Comparison of ENCODE assay signal across 10 cellular contexts in genomic region chr9:134069536-134070399, GRCh38. TPM values are rescaled to one million over a fixed set of nuclear protein-coding genes. Genes with fewer than 3 reads are reported as not detected.
DNase-seq lines count a peak whose midpoint lies in the region; ATAC-seq, FAIRE-seq and TF ChIP-seq lines count a peak whose summit lies in the region.
"Had no signal": no experiment of that assay in that cellular context is flagged by ENCODE, and none has a peak within 500 bp of the region (broad histone marks: within the 10 kb centered on the region; RNA-seq: fewer than 3 reads in every experiment).

No MANE protein-coding gene starts in this region.

- H3K27me3 ChIP-seq in H9 (ENCODE audit: insufficient read depth, low read length) = no peaks in the 10 kb centered on the region; the same call in 1 of the 2 replicates
- no peaks in the 10 kb centered on the region for H3K27me3 ChIP-seq in pancreas
- no peaks in the 10 kb centered on the region for H3K27me3 ChIP-seq in esophagus muscularis mucosa
- H3K27me3 ChIP-seq in thyroid gland = no peaks in the 10 kb centered on the region

- no peaks in the 10 kb centered on the region for H4K20me1 ChIP-seq in H9 (ENCODE audit: control insufficient read depth, insufficient read depth, insufficient read length)

- peak; percentile 40 for DNase-seq in activated CD8-positive, alpha-beta memory T cell treated with anti-CD3 and anti-CD28 coated beads, Interleukin-2, amount 10 ng/mL, durations not matched to agents 7 days and 5 days
- no peak for DNase-seq in activated CD8-positive, alpha-beta memory T cell treated with anti-CD3 and anti-CD28 coated beads, Interleukin-2, amount 50 U/mL, for 48 hours
- peak; percentile 20 for DNase-seq in H9
- DNase-seq in central memory CD8-positive, alpha-beta T cell (ENCODE audit: low spot score in 2 of 2) = no peak
- DNase-seq in pancreas = peak in 4 of 6 donors; percentile 18 to 50 (median 26)
- DNase-seq in T-helper 9 cell = no peak
- DNase-seq in esophagus muscularis mucosa (ENCODE audit: extremely low spot score) = no peak
- no peak for DNase-seq in thyroid gland

- no peak overlapping the region for H3K18ac ChIP-seq in H9 (ENCODE audit: insufficient read length, low read depth, low read length)

- H3K36me3 Mint-ChIP-seq in activated CD8-positive, alpha-beta memory T cell treated with anti-CD3 and anti-CD28 coated beads, Interleukin-2, amount 10 ng/mL, durations not matched to agents 7 days and 5 days = no peaks in the 10 kb centered on the region
- H3K36me3 Mint-ChIP-seq in H9 (ENCODE audit: insufficient read depth in 1 of 3, low read depth in 3 of 3) = peaks cover 2 to 12% (median 4%) of the 10 kb centered on the region in 3 experiments
- peaks cover 14% of the 10 kb centered on the region for H3K36me3 Mint-ChIP-seq in central memory CD8-positive, alpha-beta T cell (ENCODE audit: insufficient read depth)

- H3K23me2 ChIP-seq in H9 (ENCODE audit: insufficient read length, low read depth, low read length, poor library complexity, severe bottlenecking) = peaks cover 13% of the 10 kb centered on the region

- no peak overlapping the region for H2AK5ac ChIP-seq in H9 (ENCODE audit: insufficient read length, low read length)

- H3K27ac ChIP-seq in H9 (ENCODE audit: insufficient read length, low read depth, low read length) = no peak overlapping the region
- H3K27ac ChIP-seq in pancreas = no peak overlapping the region
- H3K27ac ChIP-seq in esophagus muscularis mucosa (replicated peaks in 1 of 4) = no peak overlapping the region
- H3K27ac ChIP-seq in thyroid gland = no peak overlapping the region

- no peak overlapping the region for H3K27ac Mint-ChIP-seq in activated CD8-positive, alpha-beta memory T cell treated with anti-CD3 and anti-CD28 coated beads, Interleukin-2, amount 10 ng/mL, durations not matched to agents 7 days and 5 days
- H3K27ac Mint-ChIP-seq in H9 = no peak overlapping the region
- no peak overlapping the region for H3K27ac Mint-ChIP-seq in central memory CD8-positive, alpha-beta T cell (ENCODE audit: low read depth)

- no peak overlapping the region for H4K91ac ChIP-seq in H9 (ENCODE audit: insufficient read length, low read depth, low read length)

- peak overlapping the region; percentile 23 for H3K4me2 ChIP-seq in H9 (ENCODE audit: insufficient read depth, insufficient read length, low read length)

- CTCF ChIA-PET in activated CD8-positive, alpha-beta memory T cell treated with anti-CD3 and anti-CD28 coated beads, Interleukin-2, amount 10 ng/mL, durations not matched to agents 7 days and 5 days (lab: Charles Lee) = interaction anchor here (1.4 to 1.8 kb wide), 2 partner anchors 44 to 77 kb away, joined by 7 to 11 read pairs; partner anchors contain the start of gene BRD3OS

- TF ChIP-seq EP300 in esophagus muscularis mucosa (IDR thresholded peaks at IDR 0.05) = no peak

- no peak overlapping the region for H2BK120ac ChIP-seq in H9 (ENCODE audit: low read depth, low read length, poor library complexity, severe bottlenecking)

- H4K8ac ChIP-seq in H9 (replicated peaks; ENCODE audit: insufficient read length, low read depth, low read length) = no peak overlapping the region

- no peak overlapping the region for H3K4me3 ChIP-seq in pancreas
- peak overlapping the region in 1 of 4 donors; percentile 88 for H3K4me3 ChIP-seq in esophagus muscularis mucosa
- no peak overlapping the region for H3K4me3 ChIP-seq in thyroid gland (replicated peaks in 1 of 3)

- intact Hi-C loops in pancreas (cut with DNase I) (loop anchor here in 1 of 3 donors (10.0 kb wide), 1 partner anchor 65 kb away; the partner anchor contains the start of gene WDR5), esophagus muscularis mucosa (cut with DNase I) (loop anchor here (5.0 kb wide), 1 partner anchor 63 kb away; no protein-coding TSS in a partner anchor), thyroid gland (cut with DNase I) (loop anchor here (5.0 to 10.0 kb wide), 2 partner anchors 42 to 65 kb away; partner anchors contain the start of genes BRD3OS and WDR5)

- TF ChIP-seq CTCF in H9 (conservative IDR thresholded peaks at IDR 0.05) (no peak), pancreas (IDR thresholded peaks at IDR 0.05) (no peak), esophagus muscularis mucosa (IDR thresholded peaks at IDR 0.05) (no peak), thyroid gland (IDR thresholded peaks at IDR 0.05) (no peak)

- H4K5ac ChIP-seq in H9 (ENCODE audit: insufficient read length, low read depth, low read length) = peak overlapping the region; percentile 8

- no peaks in the 10 kb centered on the region for H3K9me3 Mint-ChIP-seq in activated CD8-positive, alpha-beta memory T cell treated with anti-CD3 and anti-CD28 coated beads, Interleukin-2, amount 10 ng/mL, durations not matched to agents 7 days and 5 days (ENCODE audit: low read depth)
- H3K9me3 Mint-ChIP-seq in H9 = peaks cover 19 to 22% of the 10 kb centered on the region in 2 experiments
- H3K9me3 Mint-ChIP-seq in central memory CD8-positive, alpha-beta T cell = no peaks in the 10 kb centered on the region

- H3K36me3 ChIP-seq in pancreas (no peaks in the 10 kb centered on the region), esophagus muscularis mucosa (no peaks in the 10 kb centered on the region), thyroid gland (no peaks in the 10 kb centered on the region)

- no peak overlapping the region for H3K9ac ChIP-seq in H9 (ENCODE audit: extremely low read depth, insufficient read length, low read length)

- H3T11ph ChIP-seq in H9 (ENCODE audit: low read length) = no peak overlapping the region

- no peak for ATAC-seq in activated CD8-positive, alpha-beta memory T cell treated with anti-CD3 and anti-CD28 coated beads, Interleukin-2, amount 10 ng/mL, durations not matched to agents 7 days and 5 days
- ATAC-seq in central memory CD8-positive, alpha-beta T cell (replicated peaks; ENCODE audit: extremely low read depth, poor library complexity, severe bottlenecking) = no peak
- no peak for ATAC-seq in pancreas

- H3K4me1 ChIP-seq in H9 (ENCODE audit: insufficient read depth, low read length) (no peaks in the 10 kb centered on the region), pancreas (peaks cover 0 to 7% (median 3%) of the 10 kb centered on the region in 3 donors), esophagus muscularis mucosa (peaks cover 14 to 31% (median 27%) of the 10 kb centered on the region in 4 donors), thyroid gland (peaks cover 14 to 17% of the 10 kb centered on the region in 2 donors)

- TF ChIP-seq POLR2A in esophagus muscularis mucosa (IDR thresholded peaks at IDR 0.05; ENCODE audit: low read depth) (no peak), thyroid gland (IDR thresholded peaks at IDR 0.05) (no peak)

- H3K56ac ChIP-seq in H9 (ENCODE audit: insufficient read length, low read depth, low read length) = no peak overlapping the region

- H2BK15ac ChIP-seq in H9 (ENCODE audit: low read depth, low read length) = no peak overlapping the region

- H2BK5ac ChIP-seq in H9 (ENCODE audit: insufficient read length, low read length) = no peak overlapping the region

- peaks cover 41% of the 10 kb centered on the region for H3K27me3 Mint-ChIP-seq in activated CD8-positive, alpha-beta memory T cell treated with anti-CD3 and anti-CD28 coated beads, Interleukin-2, amount 10 ng/mL, durations not matched to agents 7 days and 5 days
- peaks cover 47% of the 10 kb centered on the region for H3K27me3 Mint-ChIP-seq in H9 (ENCODE audit: low read depth)
- H3K27me3 Mint-ChIP-seq in central memory CD8-positive, alpha-beta T cell = peaks cover 33% of the 10 kb centered on the region

- H3K4me3 Mint-ChIP-seq in activated CD8-positive, alpha-beta memory T cell treated with anti-CD3 and anti-CD28 coated beads, Interleukin-2, amount 10 ng/mL, durations not matched to agents 7 days and 5 days = peak overlapping the region; percentile 76
- peak overlapping the region; percentile 26 to 83; a peak in 2 of 5 replicates for H3K4me3 Mint-ChIP-seq in H9
- peak overlapping the region; percentile 81 for H3K4me3 Mint-ChIP-seq in central memory CD8-positive, alpha-beta T cell

- H3K79me1 ChIP-seq in H9 (ENCODE audit: insufficient read depth, low read depth, low read length, poor library complexity, severe bottlenecking) = no peaks in the 10 kb centered on the region

- no peak overlapping the region; the same call in 1 of the 2 replicates for H3K14ac ChIP-seq in H9 (ENCODE audit: insufficient read depth, low read length)

- no peak for FAIRE-seq in pancreas (lab: Jason Lieb, UNC)
- FAIRE-seq: GM18507, urothelium cell line had no signal

- H3K9me3 ChIP-seq in H9 (ENCODE audit: control insufficient read depth, low read depth, low read length) (no peaks in the 10 kb centered on the region), pancreas (no peaks in the 10 kb centered on the region), esophagus muscularis mucosa (no peaks in the 10 kb centered on the region), thyroid gland (no peaks in the 10 kb centered on the region)

- peaks cover 18% of the 10 kb centered on the region; the same call in 1 of the 2 replicates for H3K79me2 ChIP-seq in H9 (ENCODE audit: insufficient read depth, low read length)

- no peak overlapping the region for H3K23ac ChIP-seq in H9 (ENCODE audit: insufficient read length, low read depth, low read length)

- H2BK12ac ChIP-seq in H9 (ENCODE audit: insufficient read length, low read depth, low read length) = no peak overlapping the region

- WGBS in H9 (ENCODE audit: extremely low coverage, insufficient read length, low lambda C conversion rate) = no CpG with 5 or more reads among the region's 12 CpGs
- WGBS in pancreas, 2 donors = 67 to 68% methylated on average over 12 of the region's 12 CpGs
- 82% methylated on average over 12 of the region's 12 CpGs for WGBS in esophagus muscularis mucosa
- 65 to 77% methylated on average over 10 of the region's 12 CpGs for WGBS in thyroid gland, 2 donors

- peaks cover 23% of the 10 kb centered on the region for H3K4me1 Mint-ChIP-seq in activated CD8-positive, alpha-beta memory T cell treated with anti-CD3 and anti-CD28 coated beads, Interleukin-2, amount 10 ng/mL, durations not matched to agents 7 days and 5 days
- H3K4me1 Mint-ChIP-seq in H9 = peaks cover 18 to 21% of the 10 kb centered on the region in 2 experiments
- H3K4me1 Mint-ChIP-seq in central memory CD8-positive, alpha-beta T cell = peaks cover 19% of the 10 kb centered on the region

- no peak overlapping the region for H2BK20ac ChIP-seq in H9 (ENCODE audit: low read depth, low read length, poor library complexity, severe bottlenecking)

- no peak overlapping the region for H3K4ac ChIP-seq in H9 (ENCODE audit: low read depth, low read length)

- H2AFZ ChIP-seq in H9 (ENCODE audit: low read length) = no peak overlapping the region

RNA-seq across cellular contexts. Expression of gene BRD3, which starts 1.9 kb away (rescaled TPM):
- 10 to 100 TPM; 33.3 to 43.5 TPM for total RNA-seq in activated CD8-positive, alpha-beta memory T cell treated with anti-CD3 and anti-CD28 coated beads, Interleukin-2, amount 10 ng/mL, durations not matched to agents 7 days and 5 days
- total RNA-seq in H9 (2021) (63.1 and 63.6 TPM in 2 replicates), pancreas (10 to 100 TPM; 14.4 to 36.3 (median 17.2) TPM), esophagus muscularis mucosa (10 to 100 TPM; 30.0 to 38.2 (median 33.3) TPM), thyroid gland (10 to 100 TPM; 21.6 to 42.7 (median 28.7) TPM)
- polyA plus RNA-seq in pancreas = 1 to 10 TPM; 8.8 to 9.0 TPM

RNA-seq across cellular contexts. Expression of gene BRD3OS, which starts 44.5 kb away (rescaled TPM):
- 10 to 100 TPM; 12.5 to 14.5 TPM for total RNA-seq in activated CD8-positive, alpha-beta memory T cell treated with anti-CD3 and anti-CD28 coated beads, Interleukin-2, amount 10 ng/mL, durations not matched to agents 7 days and 5 days
- total RNA-seq in H9 (2021) (16.4 and 17.8 TPM in 2 replicates), pancreas (10 to 100 TPM in 1 of 6 donors, 1 to 10 TPM in 5; 6.0 to 12.5 (median 7.3) TPM), esophagus muscularis mucosa (10 to 100 TPM; 13.4 to 33.4 (median 21.7) TPM), thyroid gland (10 to 100 TPM; 26.4 to 29.3 (median 27.2) TPM)
- 1 to 10 TPM; 4.8 to 9.8 TPM for polyA plus RNA-seq in pancreas

Comparison
In these comparisons a context has a peak if more than half of its experiments do, and no peak if none do; other contexts are left out.
1. DNase-seq: peak in activated CD8-positive, alpha-beta memory T cell treated with anti-CD3 and anti-CD28 coated beads, Interleukin-2, amount 10 ng/mL, durations not matched to agents 7 days and 5 days (single experiment), H9 (single experiment) and pancreas (4 of 6); none in activated CD8-positive, alpha-beta memory T cell treated with anti-CD3 and anti-CD28 coated beads, Interleukin-2, amount 50 U/mL, for 48 hours (single experiment), central memory CD8-positive, alpha-beta T cell (0 of 2), T-helper 9 cell (single experiment), esophagus muscularis mucosa (single experiment) and thyroid gland (0 of 2).
2. Peak in every context shown above with its lines, with median percentiles within 50 percentile points of each other: H3K4me3 Mint-ChIP-seq.